Comparison of ENCODE assay signal across 8 cellular contexts in genomic region chr6:61679625-61680024, GRCh38.
"Had no signal": no experiment of that assay in that cellular context is flagged by ENCODE, and none has a peak within 500 bp of the region (broad histone marks: within the 10 kb centered on the region; RNA-seq: fewer than 3 reads in every experiment).

No MANE protein-coding gene starts in this region.

- ATAC-seq: GM23338, K562 had no signal

- FAIRE-seq: H54, HTR-8/SVneo, K562 had no signal

- H3K27ac Mint-ChIP-seq: GM23338, H9 had no signal

- H3K4me3 Mint-ChIP-seq: GM23338, H9 had no signal

- DNase-seq: H9, HCEC 1CT, IMR-90, KG1 had no signal
